In genomic region chr4:89838005-89838404, GRCh38 we compare ENCODE assay signal across 7 cellular contexts. TPM values are rescaled to one million over a fixed set of nuclear protein-coding genes. Genes with fewer than 3 reads are reported as not detected.
DNase-seq lines count a peak whose midpoint lies in the region; ATAC-seq and TF ChIP-seq lines count a peak whose summit lies in the region.

No MANE protein-coding gene starts in this region.

- H3K4me3 Mint-ChIP-seq in naive thymus-derived CD4-positive, alpha-beta T cell = peak overlapping the region; percentile 79 to 88 (median 84)

- DNase-seq in NCI-H2171 treated with DMSO at 0.1 percent for 48 hours (lab: John Stamatoyannopoulos, UW) (peak; percentile 63), colonic mucosa (no peak), SHP77 treated with DMSO at 0.1 percent for 48 hours (lab: John Stamatoyannopoulos, UW) (no peak), SW480 (ENCODE audit: low spot score) (no peak)
- no peak for DNase-seq in naive thymus-derived CD4-positive, alpha-beta T cell

- H3K4me3 ChIP-seq in colonic mucosa = peak overlapping the region; percentile 58
- H3K4me3 ChIP-seq in naive thymus-derived CD4-positive, alpha-beta T cell (ENCODE audit: low read length) = peak overlapping the region; percentile 45

- H3K27me3 ChIP-seq in colonic mucosa = peaks cover 42% of the 10 kb centered on the region
- H3K27me3 ChIP-seq in naive thymus-derived CD4-positive, alpha-beta T cell (ENCODE audit: control insufficient read depth in 2 of 2, insufficient read depth in 2 of 2, low read length in 2 of 2) = peaks cover 3 to 22% of the 10 kb centered on the region in 2 donors

- H3K4me1 Mint-ChIP-seq in naive thymus-derived CD4-positive, alpha-beta T cell = peaks cover 11 to 32% (median 24%) of the 10 kb centered on the region in 7 donors

- no peaks in the 10 kb centered on the region for H3K9me3 ChIP-seq in ES-I3 (ENCODE audit: control insufficient read depth, insufficient read depth, low read length)
- no peaks in the 10 kb centered on the region for H3K9me3 ChIP-seq in colonic mucosa
- no peaks in the 10 kb centered on the region for H3K9me3 ChIP-seq in naive thymus-derived CD4-positive, alpha-beta T cell (ENCODE audit: control insufficient read depth in 2 of 3, low read length in 3 of 3)

- TF ChIP-seq CTCF in colonic mucosa (IDR thresholded peaks at IDR 0.05) = no peak

- H3K4me1 ChIP-seq in ES-I3 (ENCODE audit: insufficient read depth, low read length) (no peaks in the 10 kb centered on the region; the same call in 1 of the 2 replicates), colonic mucosa (peaks cover 6% of the 10 kb centered on the region)
- H3K4me1 ChIP-seq in naive thymus-derived CD4-positive, alpha-beta T cell (ENCODE audit: control insufficient read depth in 2 of 2, insufficient read depth in 2 of 2, low read length in 2 of 2) = peaks cover 5 to 15% of the 10 kb centered on the region in 2 donors

- no peak overlapping the region for H3K27ac ChIP-seq in colonic mucosa
- H3K27ac ChIP-seq in naive thymus-derived CD4-positive, alpha-beta T cell (ENCODE audit: low read depth, low read length) = no peak overlapping the region

- POLR2A ChIA-PET in naive thymus-derived CD4-positive, alpha-beta T cell (lab: Charles Lee) = interaction anchor here (0.6 kb wide), 1 partner anchor 27 kb away, joined by 6 read pairs; no protein-coding TSS in a partner anchor

- CTCF ChIA-PET in naive thymus-derived CD4-positive, alpha-beta T cell (lab: Charles Lee) = interaction anchor here (0.7 kb wide), 1 partner anchor 50 kb away, joined by 3 read pairs; no protein-coding TSS in a partner anchor

- H3K27me3 Mint-ChIP-seq in naive thymus-derived CD4-positive, alpha-beta T cell = peaks cover 51 to 81% (median 72%) of the 10 kb centered on the region in 5 donors

- peaks cover 0 to 3% (median 0%) of the 10 kb centered on the region in 11 donors for H3K9me3 Mint-ChIP-seq in naive thymus-derived CD4-positive, alpha-beta T cell

- H3K36me3 Mint-ChIP-seq in naive thymus-derived CD4-positive, alpha-beta T cell = peaks cover 0 to 6% (median 0%) of the 10 kb centered on the region in 5 donors

- peak overlapping the region; percentile 76 for H3K9ac ChIP-seq in ES-I3 (ENCODE audit: low read depth, low read length)
- no peak overlapping the region for H3K9ac ChIP-seq in colonic mucosa (ENCODE audit: low read depth in 2 of 2, low read length in 2 of 2)

- no peak overlapping the region for H3K27ac Mint-ChIP-seq in naive thymus-derived CD4-positive, alpha-beta T cell

- ATAC-seq in naive thymus-derived CD4-positive, alpha-beta T cell = no peak
- ATAC-seq in HG03565 (IDR thresholded peaks at IDR 0.05; ENCODE audit: unreplicated experiment) = no peak

- H3K36me3 ChIP-seq in ES-I3 (ENCODE audit: insufficient read depth, low read length) (no peaks in the 10 kb centered on the region), colonic mucosa (no peaks in the 10 kb centered on the region)
- H3K36me3 ChIP-seq in naive thymus-derived CD4-positive, alpha-beta T cell (ENCODE audit: control insufficient read depth in 2 of 3, insufficient read depth in 3 of 3, low read length in 3 of 3) = no peaks in the 10 kb centered on the region

- intact Hi-C loops in colonic mucosa (cut with DNase I) = no loop called here
- intact Hi-C loops in naive thymus-derived CD4-positive, alpha-beta T cell (cut with micrococcal nuclease) = loop anchor here (5.0 kb wide), 2 partner anchors 59 to 221 kb away; no protein-coding TSS in a partner anchor

RNA-seq across cellular contexts. Expression of gene SNCA, which starts 1.0 kb away (rescaled TPM):
- 1 to 10 TPM; 1.2 to 5.7 TPM for total RNA-seq in colonic mucosa
- 1 to 10 TPM in 2 of 5 experiments, under 1 TPM in 3; 0.49 to 3.0 (median 0.57) TPM for total RNA-seq in naive thymus-derived CD4-positive, alpha-beta T cell
- polyA plus RNA-seq in naive thymus-derived CD4-positive, alpha-beta T cell = 1 to 10 TPM in 1 of 2 donors, not detected in 1; 2.3 TPM

RNA-seq across cellular contexts. Expression of gene MMRN1, which starts 56.6 kb away (rescaled TPM):
- total RNA-seq in colonic mucosa = 10 to 100 TPM in 1 of 2 donors, 1 to 10 TPM in 1; 6.7 to 11.9 TPM
- total RNA-seq in naive thymus-derived CD4-positive, alpha-beta T cell = 1 to 10 TPM in 1 of 5 experiments, under 1 TPM in 4; 0.16 to 1.1 (median 0.51) TPM
- 1 to 10 TPM in 1 of 2 donors, under 1 TPM in 1; 0.73 to 2.2 TPM for polyA plus RNA-seq in naive thymus-derived CD4-positive, alpha-beta T cell
